1 cellular context compared by ENCODE assay signal in the genomic region with DNA sequence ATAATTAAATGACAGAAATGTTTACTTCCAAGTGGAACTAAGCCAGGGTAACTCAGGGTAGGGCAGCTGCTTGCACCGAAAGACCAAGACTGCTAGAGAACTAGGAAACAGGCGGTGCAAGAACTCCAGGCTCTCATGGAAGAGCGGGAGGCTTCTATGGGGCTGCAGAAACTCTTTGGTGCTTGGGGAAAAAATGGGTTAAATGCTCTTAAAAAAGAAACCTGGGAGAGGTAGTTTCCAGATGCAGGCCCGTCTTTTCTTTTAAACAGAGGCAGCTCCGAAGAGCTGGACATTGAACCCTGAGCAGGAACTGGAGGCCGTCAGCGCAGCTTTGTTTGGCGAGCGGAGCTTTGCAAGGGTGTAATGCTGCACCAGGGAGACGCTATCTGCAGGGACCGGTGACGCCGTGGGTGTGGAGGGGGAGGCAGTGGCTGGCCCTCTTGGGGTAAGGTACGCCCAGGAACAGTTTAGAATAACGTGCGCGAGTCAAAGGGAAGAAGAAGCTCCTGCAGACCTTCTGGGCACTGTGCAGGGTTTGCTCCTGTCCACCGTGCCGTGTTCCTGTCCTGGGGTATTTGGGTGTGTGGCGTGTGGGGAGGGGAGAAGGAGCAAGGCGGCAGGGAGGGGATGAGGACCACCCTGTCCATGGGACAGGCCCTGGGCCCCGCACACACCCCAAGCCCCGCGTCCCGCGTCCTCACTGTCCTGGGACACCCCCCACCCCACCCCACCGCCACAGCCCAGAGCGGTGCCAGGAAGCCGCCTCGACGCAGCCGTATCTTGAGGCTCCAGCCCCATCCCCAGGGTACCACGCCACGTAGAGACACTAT.
TF ChIP-seq lines count a peak whose summit lies in the region.

No MANE protein-coding gene starts in this region.

TF ChIP-seq in HepG2, 621 proteins besides CTCF, POLR2A, EP300 and RAD21 (continued from another document and continues in another):
- TF ChIP-seq ATAD3A (CRISPR knock-in tag; IDR thresholded peaks at IDR 0.05) (no peak), IRF2 (CRISPR knock-in tag; IDR thresholded peaks at IDR 0.05) (0 out of 2 replicates have a peak, but pooled peaks have one; percentile 30), ELF3 (CRISPR knock-in tag; IDR thresholded peaks at IDR 0.05) (peak; percentile 67), ZSCAN31 (CRISPR knock-in tag; IDR thresholded peaks at IDR 0.05; ENCODE audit: low read depth) (0 out of 2 replicates have a peak, but pooled peaks have one; percentile 57), SNRNP70 (IDR thresholded peaks at IDR 0.05; ENCODE audit: low read depth, low read length) (no peak), NFE2L1 (CRISPR knock-in tag; IDR thresholded peaks at IDR 0.05; ENCODE audit: borderline replicate concordance) (peak; percentile 12; the same call in 1 of the 2 replicates), ONECUT2 (CRISPR knock-in tag; IDR thresholded peaks at IDR 0.05) (no peak), ZNF652 (CRISPR knock-in tag; IDR thresholded peaks at IDR 0.05; ENCODE audit: borderline replicate concordance, low read depth) (peak; percentile 58; the same call in 1 of the 2 replicates), GPN1 (CRISPR knock-in tag; IDR thresholded peaks at IDR 0.05; ENCODE audit: borderline replicate concordance) (no peak), ARID2 (CRISPR knock-in tag; IDR thresholded peaks at IDR 0.05; ENCODE audit: borderline replicate concordance) (no peak), SNAI1 (CRISPR knock-in tag; IDR thresholded peaks at IDR 0.05; ENCODE audit: borderline replicate concordance) (no peak), ZMYM3 (CRISPR knock-in tag; IDR thresholded peaks at IDR 0.05) (peak; percentile 51), NR2F2 (IDR thresholded peaks at IDR 0.05; ENCODE audit: borderline replicate concordance, low read depth) (0 out of 2 replicates have a peak, but pooled peaks have one; percentile 16), HOXA3 (CRISPR knock-in tag; IDR thresholded peaks at IDR 0.05) (peak; percentile 69; the same call in 1 of the 2 replicates), DNMT3B (CRISPR knock-in tag; conservative IDR thresholded peaks at IDR 0.05) (no peak), ZFP36L2 (CRISPR knock-in tag; IDR thresholded peaks at IDR 0.05) (no peak), ZNF556 (CRISPR knock-in tag; IDR thresholded peaks at IDR 0.05; ENCODE audit: borderline replicate concordance) (no peak), TBX2 (CRISPR knock-in tag; IDR thresholded peaks at IDR 0.05; ENCODE audit: borderline replicate concordance) (peak; percentile 78), U2AF2 (IDR thresholded peaks at IDR 0.05; ENCODE audit: low read depth, low read length) (no peak), ZNF768 (CRISPR knock-in tag; IDR thresholded peaks at IDR 0.05) (no peak), SETDB1 (CRISPR knock-in tag; IDR thresholded peaks at IDR 0.05; ENCODE audit: borderline replicate concordance) (no peak), FOXM1 (CRISPR knock-in tag; IDR thresholded peaks at IDR 0.05) (no peak), ATF7-NPFF (CRISPR knock-in tag; IDR thresholded peaks at IDR 0.05; ENCODE audit: low read depth) (0 out of 2 replicates have a peak, but pooled peaks have one; percentile 8), ELF4 (CRISPR knock-in tag; IDR thresholded peaks at IDR 0.05; ENCODE audit: borderline replicate concordance) (no peak), CBX5 (CRISPR knock-in tag; IDR thresholded peaks at IDR 0.05; ENCODE audit: borderline replicate concordance) (no peak), GABPA (IDR thresholded peaks at IDR 0.05; ENCODE audit: low read depth, low read length) (no peak), GABPA (CRISPR knock-in tag; IDR thresholded peaks at IDR 0.05; ENCODE audit: low read depth) (no peak), LCORL (IDR thresholded peaks at IDR 0.05) (no peak), LCORL (CRISPR knock-in tag; IDR thresholded peaks at IDR 0.05) (no peak), MAFG (CRISPR knock-in tag; IDR thresholded peaks at IDR 0.05) (no peak), SRF (IDR thresholded peaks at IDR 0.05; ENCODE audit: low read depth, low read length) (no peak), ZNF274 (CRISPR knock-in tag; IDR thresholded peaks at IDR 0.05) (0 out of 2 replicates have a peak, but pooled peaks have one; percentile 50), ZNF24 (IDR thresholded peaks at IDR 0.05) (no peak), REL (CRISPR knock-in tag; conservative IDR thresholded peaks at IDR 0.05) (no peak), ZNF431 (CRISPR knock-in tag; IDR thresholded peaks at IDR 0.05; ENCODE audit: borderline replicate concordance, low read depth) (no peak), PCBP2 (optimal IDR thresholded peaks at IDR 0.05; ENCODE audit: low read depth, low read length, poor library complexity, severe bottlenecking) (no peak), HOXD1 (CRISPR knock-in tag; IDR thresholded peaks at IDR 0.05) (no peak), PLRG1 (conservative IDR thresholded peaks at IDR 0.05) (no peak), CAMTA2 (CRISPR knock-in tag; IDR thresholded peaks at IDR 0.05; ENCODE audit: borderline replicate concordance) (no peak)
- TF ChIP-seq, protein P1, sequence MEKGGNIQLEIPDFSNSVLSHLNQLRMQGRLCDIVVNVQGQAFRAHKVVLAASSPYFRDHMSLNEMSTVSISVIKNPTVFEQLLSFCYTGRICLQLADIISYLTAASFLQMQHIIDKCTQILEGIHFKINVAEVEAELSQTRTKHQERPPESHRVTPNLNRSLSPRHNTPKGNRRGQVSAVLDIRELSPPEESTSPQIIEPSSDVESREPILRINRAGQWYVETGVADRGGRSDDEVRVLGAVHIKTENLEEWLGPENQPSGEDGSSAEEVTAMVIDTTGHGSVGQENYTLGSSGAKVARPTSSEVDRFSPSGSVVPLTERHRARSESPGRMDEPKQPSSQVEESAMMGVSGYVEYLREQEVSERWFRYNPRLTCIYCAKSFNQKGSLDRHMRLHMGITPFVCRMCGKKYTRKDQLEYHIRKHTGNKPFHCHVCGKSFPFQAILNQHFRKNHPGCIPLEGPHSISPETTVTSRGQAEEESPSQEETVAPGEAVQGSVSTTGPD (CRISPR knock-in tag; IDR thresholded peaks at IDR 0.05), result no peak
- TF ChIP-seq, protein P2, sequence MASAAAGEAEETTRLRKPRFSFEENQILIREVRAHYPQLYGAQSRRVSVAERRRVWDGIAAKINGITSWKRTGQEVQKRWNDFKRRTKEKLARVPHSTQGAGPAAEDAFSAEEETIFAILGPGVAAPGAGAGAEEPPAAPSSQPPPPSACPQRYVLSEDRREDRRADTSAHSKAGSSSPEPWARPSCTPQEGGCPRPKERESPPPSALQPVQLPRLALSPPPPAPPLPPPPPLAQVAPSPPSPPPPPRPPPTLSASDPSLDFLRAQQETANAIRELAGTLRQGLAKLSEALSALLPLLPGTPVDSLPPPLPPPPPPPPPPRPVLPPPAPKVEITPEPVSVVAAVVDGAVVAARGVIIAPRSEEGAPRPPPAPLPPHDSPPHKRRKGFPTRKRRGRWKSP (CRISPR knock-in tag; IDR thresholded peaks at IDR 0.05), result no peak
- TF ChIP-seq, protein P3, sequence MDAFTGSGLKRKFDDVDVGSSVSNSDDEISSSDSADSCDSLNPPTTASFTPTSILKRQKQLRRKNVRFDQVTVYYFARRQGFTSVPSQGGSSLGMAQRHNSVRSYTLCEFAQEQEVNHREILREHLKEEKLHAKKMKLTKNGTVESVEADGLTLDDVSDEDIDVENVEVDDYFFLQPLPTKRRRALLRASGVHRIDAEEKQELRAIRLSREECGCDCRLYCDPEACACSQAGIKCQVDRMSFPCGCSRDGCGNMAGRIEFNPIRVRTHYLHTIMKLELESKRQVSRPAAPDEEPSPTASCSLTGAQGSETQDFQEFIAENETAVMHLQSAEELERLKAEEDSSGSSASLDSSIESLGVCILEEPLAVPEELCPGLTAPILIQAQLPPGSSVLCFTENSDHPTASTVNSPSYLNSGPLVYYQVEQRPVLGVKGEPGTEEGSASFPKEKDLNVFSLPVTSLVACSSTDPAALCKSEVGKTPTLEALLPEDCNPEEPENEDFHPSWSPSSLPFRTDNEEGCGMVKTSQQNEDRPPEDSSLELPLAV (CRISPR knock-in tag; conservative IDR thresholded peaks at IDR 0.05; ENCODE audit: low read depth), result no peak
- TF ChIP-seq, protein P4, sequence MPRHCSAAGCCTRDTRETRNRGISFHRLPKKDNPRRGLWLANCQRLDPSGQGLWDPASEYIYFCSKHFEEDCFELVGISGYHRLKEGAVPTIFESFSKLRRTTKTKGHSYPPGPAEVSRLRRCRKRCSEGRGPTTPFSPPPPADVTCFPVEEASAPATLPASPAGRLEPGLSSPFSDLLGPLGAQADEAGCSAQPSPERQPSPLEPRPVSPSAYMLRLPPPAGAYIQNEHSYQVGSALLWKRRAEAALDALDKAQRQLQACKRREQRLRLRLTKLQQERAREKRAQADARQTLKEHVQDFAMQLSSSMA (CRISPR knock-in tag; IDR thresholded peaks at IDR 0.05), result no peak
- TF ChIP-seq, protein P5, sequence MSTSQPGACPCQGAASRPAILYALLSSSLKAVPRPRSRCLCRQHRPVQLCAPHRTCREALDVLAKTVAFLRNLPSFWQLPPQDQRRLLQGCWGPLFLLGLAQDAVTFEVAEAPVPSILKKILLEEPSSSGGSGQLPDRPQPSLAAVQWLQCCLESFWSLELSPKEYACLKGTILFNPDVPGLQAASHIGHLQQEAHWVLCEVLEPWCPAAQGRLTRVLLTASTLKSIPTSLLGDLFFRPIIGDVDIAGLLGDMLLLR (CRISPR knock-in tag; IDR thresholded peaks at IDR 0.05), result no peak
- TF ChIP-seq, protein P6, sequence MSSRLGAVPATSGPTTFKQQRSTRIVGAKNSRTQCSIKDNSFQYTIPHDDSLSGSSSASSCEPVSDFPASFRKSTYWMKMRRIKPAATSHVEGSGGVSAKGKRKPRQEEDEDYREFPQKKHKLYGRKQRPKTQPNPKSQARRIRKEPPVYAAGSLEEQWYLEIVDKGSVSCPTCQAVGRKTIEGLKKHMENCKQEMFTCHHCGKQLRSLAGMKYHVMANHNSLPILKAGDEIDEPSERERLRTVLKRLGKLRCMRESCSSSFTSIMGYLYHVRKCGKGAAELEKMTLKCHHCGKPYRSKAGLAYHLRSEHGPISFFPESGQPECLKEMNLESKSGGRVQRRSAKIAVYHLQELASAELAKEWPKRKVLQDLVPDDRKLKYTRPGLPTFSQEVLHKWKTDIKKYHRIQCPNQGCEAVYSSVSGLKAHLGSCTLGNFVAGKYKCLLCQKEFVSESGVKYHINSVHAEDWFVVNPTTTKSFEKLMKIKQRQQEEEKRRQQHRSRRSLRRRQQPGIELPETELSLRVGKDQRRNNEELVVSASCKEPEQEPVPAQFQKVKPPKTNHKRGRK (CRISPR knock-in tag; IDR thresholded peaks at IDR 0.05), result no peak
- TF ChIP-seq, protein P7, sequence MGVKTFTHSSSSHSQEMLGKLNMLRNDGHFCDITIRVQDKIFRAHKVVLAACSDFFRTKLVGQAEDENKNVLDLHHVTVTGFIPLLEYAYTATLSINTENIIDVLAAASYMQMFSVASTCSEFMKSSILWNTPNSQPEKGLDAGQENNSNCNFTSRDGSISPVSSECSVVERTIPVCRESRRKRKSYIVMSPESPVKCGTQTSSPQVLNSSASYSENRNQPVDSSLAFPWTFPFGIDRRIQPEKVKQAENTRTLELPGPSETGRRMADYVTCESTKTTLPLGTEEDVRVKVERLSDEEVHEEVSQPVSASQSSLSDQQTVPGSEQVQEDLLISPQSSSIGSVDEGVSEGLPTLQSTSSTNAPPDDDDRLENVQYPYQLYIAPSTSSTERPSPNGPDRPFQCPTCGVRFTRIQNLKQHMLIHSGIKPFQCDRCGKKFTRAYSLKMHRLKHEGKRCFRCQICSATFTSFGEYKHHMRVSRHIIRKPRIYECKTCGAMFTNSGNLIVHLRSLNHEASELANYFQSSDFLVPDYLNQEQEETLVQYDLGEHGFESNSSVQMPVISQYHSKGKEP (CRISPR knock-in tag; IDR thresholded peaks at IDR 0.05), result no peak
- TF ChIP-seq, protein P8, sequence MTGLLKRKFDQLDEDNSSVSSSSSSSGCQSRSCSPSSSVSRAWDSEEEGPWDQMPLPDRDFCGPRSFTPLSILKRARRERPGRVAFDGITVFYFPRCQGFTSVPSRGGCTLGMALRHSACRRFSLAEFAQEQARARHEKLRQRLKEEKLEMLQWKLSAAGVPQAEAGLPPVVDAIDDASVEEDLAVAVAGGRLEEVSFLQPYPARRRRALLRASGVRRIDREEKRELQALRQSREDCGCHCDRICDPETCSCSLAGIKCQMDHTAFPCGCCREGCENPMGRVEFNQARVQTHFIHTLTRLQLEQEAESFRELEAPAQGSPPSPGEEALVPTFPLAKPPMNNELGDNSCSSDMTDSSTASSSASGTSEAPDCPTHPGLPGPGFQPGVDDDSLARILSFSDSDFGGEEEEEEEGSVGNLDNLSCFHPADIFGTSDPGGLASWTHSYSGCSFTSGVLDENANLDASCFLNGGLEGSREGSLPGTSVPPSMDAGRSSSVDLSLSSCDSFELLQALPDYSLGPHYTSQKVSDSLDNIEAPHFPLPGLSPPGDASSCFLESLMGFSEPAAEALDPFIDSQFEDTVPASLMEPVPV (CRISPR knock-in tag; IDR thresholded peaks at IDR 0.05), result no peak
- TF ChIP-seq, protein P9, sequence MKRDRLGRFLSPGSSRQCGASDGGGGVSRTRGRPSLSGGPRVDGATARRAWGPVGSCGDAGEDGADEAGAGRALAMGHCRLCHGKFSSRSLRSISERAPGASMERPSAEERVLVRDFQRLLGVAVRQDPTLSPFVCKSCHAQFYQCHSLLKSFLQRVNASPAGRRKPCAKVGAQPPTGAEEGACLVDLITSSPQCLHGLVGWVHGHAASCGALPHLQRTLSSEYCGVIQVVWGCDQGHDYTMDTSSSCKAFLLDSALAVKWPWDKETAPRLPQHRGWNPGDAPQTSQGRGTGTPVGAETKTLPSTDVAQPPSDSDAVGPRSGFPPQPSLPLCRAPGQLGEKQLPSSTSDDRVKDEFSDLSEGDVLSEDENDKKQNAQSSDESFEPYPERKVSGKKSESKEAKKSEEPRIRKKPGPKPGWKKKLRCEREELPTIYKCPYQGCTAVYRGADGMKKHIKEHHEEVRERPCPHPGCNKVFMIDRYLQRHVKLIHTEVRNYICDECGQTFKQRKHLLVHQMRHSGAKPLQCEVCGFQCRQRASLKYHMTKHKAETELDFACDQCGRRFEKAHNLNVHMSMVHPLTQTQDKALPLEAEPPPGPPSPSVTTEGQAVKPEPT (CRISPR knock-in tag; IDR thresholded peaks at IDR 0.05; ENCODE audit: low read depth), result no peak
- TF ChIP-seq, protein P10, sequence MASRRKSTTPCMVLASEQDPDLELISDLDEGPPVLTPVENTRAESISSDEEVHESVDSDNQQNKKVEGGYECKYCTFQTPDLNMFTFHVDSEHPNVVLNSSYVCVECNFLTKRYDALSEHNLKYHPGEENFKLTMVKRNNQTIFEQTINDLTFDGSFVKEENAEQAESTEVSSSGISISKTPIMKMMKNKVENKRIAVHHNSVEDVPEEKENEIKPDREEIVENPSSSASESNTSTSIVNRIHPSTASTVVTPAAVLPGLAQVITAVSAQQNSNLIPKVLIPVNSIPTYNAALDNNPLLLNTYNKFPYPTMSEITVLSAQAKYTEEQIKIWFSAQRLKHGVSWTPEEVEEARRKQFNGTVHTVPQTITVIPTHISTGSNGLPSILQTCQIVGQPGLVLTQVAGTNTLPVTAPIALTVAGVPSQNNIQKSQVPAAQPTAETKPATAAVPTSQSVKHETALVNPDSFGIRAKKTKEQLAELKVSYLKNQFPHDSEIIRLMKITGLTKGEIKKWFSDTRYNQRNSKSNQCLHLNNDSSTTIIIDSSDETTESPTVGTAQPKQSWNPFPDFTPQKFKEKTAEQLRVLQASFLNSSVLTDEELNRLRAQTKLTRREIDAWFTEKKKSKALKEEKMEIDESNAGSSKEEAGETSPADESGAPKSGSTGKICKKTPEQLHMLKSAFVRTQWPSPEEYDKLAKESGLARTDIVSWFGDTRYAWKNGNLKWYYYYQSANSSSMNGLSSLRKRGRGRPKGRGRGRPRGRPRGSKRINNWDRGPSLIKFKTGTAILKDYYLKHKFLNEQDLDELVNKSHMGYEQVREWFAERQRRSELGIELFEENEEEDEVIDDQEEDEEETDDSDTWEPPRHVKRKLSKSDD (CRISPR knock-in tag; IDR thresholded peaks at IDR 0.05; ENCODE audit: low read depth), result no peak
